Comparison of ENCODE assay signal across 8 cellular contexts in genomic region chr2:161237397-161238263, GRCh38.
DNase-seq lines count a peak whose midpoint lies in the region; ATAC-seq and TF ChIP-seq lines count a peak whose summit lies in the region.

No MANE protein-coding gene starts in this region.

- peak overlapping the region; percentile 62 for H3K9ac ChIP-seq in endocrine pancreas (ENCODE audit: control insufficient read depth, insufficient read depth, low read length)

- H3K9me3 ChIP-seq in endocrine pancreas (ENCODE audit: control insufficient read depth, low read length) = no peaks in the 10 kb centered on the region
- H3K9me3 ChIP-seq in mesodermal cell (ENCODE audit: control insufficient read depth, low read length) = no peaks in the 10 kb centered on the region

- no peaks in the 10 kb centered on the region for H3K27me3 ChIP-seq in endocrine pancreas (ENCODE audit: control insufficient read depth, insufficient read depth, low read length)

- peak; percentile 46 for ATAC-seq in HG02588 (IDR thresholded peaks at IDR 0.05; ENCODE audit: unreplicated experiment)
- ATAC-seq in activated CD8-positive, alpha-beta memory T cell treated with anti-CD3 and anti-CD28 coated beads, Interleukin-2, amount 10 ng/mL, durations not matched to agents 7 days and 5 days = peak; percentile 63
- peak; percentile 48 for ATAC-seq in stimulated activated naive CD8-positive, alpha-beta T cell treated with anti-CD3 and anti-CD28 coated beads, Interleukin-15, Interleukin-2, amounts not matched to agents 100 U/mL and 50 U/mL, for 24 hours

- H3K27ac Mint-ChIP-seq in activated CD8-positive, alpha-beta memory T cell treated with anti-CD3 and anti-CD28 coated beads, Interleukin-2, amount 10 ng/mL, durations not matched to agents 7 days and 5 days = no peak overlapping the region

- WGBS in mesodermal cell (ENCODE audit: insufficient coverage in 2 of 2), 2 experiments = 2 to 3% methylated on average over 29 to 34 of the region's 49 CpGs

- no peaks in the 10 kb centered on the region for H3K9me3 Mint-ChIP-seq in activated CD8-positive, alpha-beta memory T cell treated with anti-CD3 and anti-CD28 coated beads, Interleukin-2, amount 10 ng/mL, durations not matched to agents 7 days and 5 days (ENCODE audit: low read depth)

- peak overlapping the region; percentile 84 for H3K4me3 Mint-ChIP-seq in activated CD8-positive, alpha-beta memory T cell treated with anti-CD3 and anti-CD28 coated beads, Interleukin-2, amount 10 ng/mL, durations not matched to agents 7 days and 5 days

- TF ChIP-seq CTCF in GM10266 (IDR thresholded peaks at IDR 0.05; ENCODE audit: control insufficient read depth, insufficient read depth, low read depth, missing control alignments) = no peak

- H3K36me3 ChIP-seq in endocrine pancreas (ENCODE audit: control insufficient read depth, insufficient read depth, low read length) (no peaks in the 10 kb centered on the region), mesodermal cell (ENCODE audit: control insufficient read depth, insufficient read depth, low read length) (no peaks in the 10 kb centered on the region)

- H3K4me1 ChIP-seq in endocrine pancreas (ENCODE audit: control insufficient read depth, insufficient read depth, low read length) = no peaks in the 10 kb centered on the region
- H3K4me1 ChIP-seq in mesodermal cell (ENCODE audit: control insufficient read depth, insufficient read depth, low read length, poor library complexity, severe bottlenecking) = peaks cover 5% of the 10 kb centered on the region

- CTCF ChIA-PET in activated CD8-positive, alpha-beta memory T cell treated with anti-CD3 and anti-CD28 coated beads, Interleukin-2, amount 10 ng/mL, durations not matched to agents 7 days and 5 days (lab: Charles Lee) = interaction anchor here (1.0 to 1.9 kb wide), 6 partner anchors 9 to 43 kb away, joined by 3 to 8 read pairs (median 4); no protein-coding TSS in a partner anchor
- CTCF ChIA-PET in HEK293T (lab: Yijun Ruan, JAX) = no interaction called here

- peaks cover 30% of the 10 kb centered on the region for H3K4me1 Mint-ChIP-seq in activated CD8-positive, alpha-beta memory T cell treated with anti-CD3 and anti-CD28 coated beads, Interleukin-2, amount 10 ng/mL, durations not matched to agents 7 days and 5 days

- POLR2A ChIA-PET in HEK293T (lab: Yijun Ruan, JAX) = no interaction called here

- H3K27ac ChIP-seq in mesodermal cell (ENCODE audit: low read depth, low read length, severe bottlenecking) = no peak overlapping the region

- peak; percentile 47 for DNase-seq in GM10266 (ENCODE audit: extremely low spot score)
- peak; percentile 83 for DNase-seq in NCI-H2171 treated with DMSO at 0.1 percent for 48 hours (lab: John Stamatoyannopoulos, UW)
- DNase-seq in activated CD8-positive, alpha-beta memory T cell treated with anti-CD3 and anti-CD28 coated beads, Interleukin-2, amount 10 ng/mL, durations not matched to agents 7 days and 5 days = peak; percentile 55
- DNase-seq in stimulated activated naive CD8-positive, alpha-beta T cell treated with anti-CD3 and anti-CD28 coated beads, Interleukin-15, Interleukin-2, amounts not matched to agents 100 U/mL and 50 U/mL, for 24 hours = peak; percentile 58
- DNase-seq in HEK293T (ENCODE audit: extremely low spot score) = no peak

- peak overlapping the region; percentile 25 for H3K4me3 ChIP-seq in endocrine pancreas (ENCODE audit: control insufficient read depth, insufficient read depth, low read length)
- H3K4me3 ChIP-seq in mesodermal cell (ENCODE audit: extremely low read depth, insufficient read depth, low read length, poor library complexity, severe bottlenecking) = peak overlapping the region; percentile 31

- peaks cover 16% of the 10 kb centered on the region for H3K36me3 Mint-ChIP-seq in activated CD8-positive, alpha-beta memory T cell treated with anti-CD3 and anti-CD28 coated beads, Interleukin-2, amount 10 ng/mL, durations not matched to agents 7 days and 5 days

- peaks cover 2% of the 10 kb centered on the region for H3K27me3 Mint-ChIP-seq in activated CD8-positive, alpha-beta memory T cell treated with anti-CD3 and anti-CD28 coated beads, Interleukin-2, amount 10 ng/mL, durations not matched to agents 7 days and 5 days

TF ChIP-seq in HEK293T, 16 proteins besides CTCF, POLR2A, EP300 and RAD21:
- TF ChIP-seq L3MBTL2 (conservative IDR thresholded peaks at IDR 0.05) = no peak
- TF ChIP-seq FOXM1 (IDR thresholded peaks at IDR 0.05; ENCODE audit: borderline replicate concordance) = no peak
- no peak for TF ChIP-seq ELF4 (IDR thresholded peaks at IDR 0.05)
